ENCODE assay signal across 1 cellular context in the genomic region with DNA sequence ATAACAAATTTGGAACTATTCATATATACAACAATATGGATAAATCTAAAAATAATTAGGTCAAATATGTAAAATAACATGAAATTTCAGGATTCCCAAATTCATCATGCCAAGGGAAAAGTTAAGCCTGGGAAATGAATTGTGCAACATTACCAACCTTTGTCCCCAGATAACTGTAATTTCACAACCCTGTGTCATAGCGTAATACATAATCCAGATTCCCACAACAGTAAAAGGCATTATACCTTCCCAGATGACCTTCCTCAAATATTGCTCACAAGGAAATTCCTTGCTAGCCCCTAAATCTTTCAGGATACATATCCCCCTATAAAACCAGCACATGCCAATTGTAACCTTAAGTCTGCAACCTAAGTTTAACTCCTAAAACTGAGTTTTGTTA.
TF ChIP-seq lines count a peak whose summit lies in the region.

No MANE protein-coding gene starts in this region.

TF ChIP-seq in GM12878, 131 proteins besides CTCF, POLR2A, EP300 and RAD21:
- TF ChIP-seq YBX1 (IDR thresholded peaks at IDR 0.05) (no peak), FOXM1 (IDR thresholded peaks at IDR 0.05; ENCODE audit: low read depth, low read length) (no peak), PAX8 (IDR thresholded peaks at IDR 0.05) (no peak), ZNF24 (IDR thresholded peaks at IDR 0.05) (no peak), ESRRA (IDR thresholded peaks at IDR 0.05; ENCODE audit: low read length) (no peak), KLF5 (IDR thresholded peaks at IDR 0.05; ENCODE audit: partially characterized antibody) (no peak), BACH1 (IDR thresholded peaks at IDR 0.05; ENCODE audit: borderline replicate concordance) (no peak), NR2C1 (IDR thresholded peaks at IDR 0.05) (no peak)
- TF ChIP-seq, protein P1, sequence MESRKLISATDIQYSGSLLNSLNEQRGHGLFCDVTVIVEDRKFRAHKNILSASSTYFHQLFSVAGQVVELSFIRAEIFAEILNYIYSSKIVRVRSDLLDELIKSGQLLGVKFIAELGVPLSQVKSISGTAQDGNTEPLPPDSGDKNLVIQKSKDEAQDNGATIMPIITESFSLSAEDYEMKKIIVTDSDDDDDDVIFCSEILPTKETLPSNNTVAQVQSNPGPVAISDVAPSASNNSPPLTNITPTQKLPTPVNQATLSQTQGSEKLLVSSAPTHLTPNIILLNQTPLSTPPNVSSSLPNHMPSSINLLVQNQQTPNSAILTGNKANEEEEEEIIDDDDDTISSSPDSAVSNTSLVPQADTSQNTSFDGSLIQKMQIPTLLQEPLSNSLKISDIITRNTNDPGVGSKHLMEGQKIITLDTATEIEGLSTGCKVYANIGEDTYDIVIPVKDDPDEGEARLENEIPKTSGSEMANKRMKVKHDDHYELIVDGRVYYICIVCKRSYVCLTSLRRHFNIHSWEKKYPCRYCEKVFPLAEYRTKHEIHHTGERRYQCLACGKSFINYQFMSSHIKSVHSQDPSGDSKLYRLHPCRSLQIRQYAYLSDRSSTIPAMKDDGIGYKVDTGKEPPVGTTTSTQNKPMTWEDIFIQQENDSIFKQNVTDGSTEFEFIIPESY (IDR thresholded peaks at IDR 0.05), result no peak
TF ChIP-seq in GM12878: peak in this region for 0.
